11 cellular contexts compared by ENCODE assay signal in the genomic region with DNA sequence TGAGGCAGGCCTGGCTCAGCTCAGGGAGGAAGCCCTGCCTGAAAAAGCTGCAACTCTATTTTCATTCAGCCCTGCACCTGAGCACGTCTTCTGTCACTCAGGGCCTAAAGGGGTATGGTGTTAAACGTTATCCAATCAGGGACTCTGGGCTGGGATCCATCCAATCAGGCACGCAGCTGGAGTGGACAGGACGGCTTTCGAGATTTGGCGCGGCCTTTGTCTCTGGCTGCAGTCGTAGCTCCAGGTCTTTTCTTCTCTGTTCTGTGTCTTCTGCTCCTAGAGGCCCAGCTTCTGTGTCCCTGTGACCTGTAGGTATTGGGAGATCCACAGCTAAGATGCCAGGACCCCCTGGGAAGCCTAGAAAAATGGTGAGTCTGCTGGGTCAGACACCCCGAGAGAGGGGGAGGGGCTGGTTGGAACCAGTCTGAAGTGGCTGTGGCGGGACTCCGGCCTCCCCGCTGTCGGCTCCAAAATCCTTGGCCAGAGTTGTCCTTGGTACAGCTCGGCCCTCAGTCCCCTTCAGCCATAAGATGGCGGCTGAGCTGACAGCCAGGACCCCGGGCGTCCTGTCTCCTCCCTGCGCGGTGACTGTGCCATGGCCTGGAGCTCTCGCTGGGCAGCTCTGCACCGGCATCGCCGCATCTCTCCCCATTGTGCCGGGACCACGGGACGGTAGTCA. TPM values are rescaled to one million over a fixed set of nuclear protein-coding genes. Genes with fewer than 3 reads are reported as not detected.
DNase-seq lines count a peak whose midpoint lies in the region; ATAC-seq and TF ChIP-seq lines count a peak whose summit lies in the region.
"Had no signal": no experiment of that assay in that cellular context is flagged by ENCODE, and none has a peak within 500 bp of the region (broad histone marks: within the 10 kb centered on the region; RNA-seq: fewer than 3 reads in every experiment).

No MANE protein-coding gene starts in this region.

- H3K4me1 ChIP-seq in gastroesophageal sphincter (peaks cover 0 to 19% (median 0%) of the 10 kb centered on the region in 3 donors), rectal smooth muscle tissue (ENCODE audit: control insufficient read depth, insufficient read depth, low read length) (no peaks in the 10 kb centered on the region)

- TF ChIP-seq CTCF in WI38 (IDR thresholded peaks at IDR 0.05; ENCODE audit: low read depth, low read length) = no peak
- TF ChIP-seq CTCF in gastroesophageal sphincter (IDR thresholded peaks at IDR 0.05) = no peak

- ATAC-seq in gastroesophageal sphincter (no peak), GM19035 (IDR thresholded peaks at IDR 0.05; ENCODE audit: unreplicated experiment) (no peak), HG02852 (IDR thresholded peaks at IDR 0.05; ENCODE audit: unreplicated experiment) (no peak)

- H3K36me3 ChIP-seq in gastroesophageal sphincter (no peaks in the 10 kb centered on the region), rectal smooth muscle tissue (ENCODE audit: control insufficient read depth, insufficient read depth, low read length) (no peaks in the 10 kb centered on the region)

- peak overlapping the region; percentile 9; the same call in 1 of the 2 replicates for H3K4me3 ChIP-seq in WI38 (ENCODE audit: low read depth, low read length)
- peak overlapping the region; percentile 36 to 47 for H3K4me3 ChIP-seq in gastroesophageal sphincter
- H3K4me3 ChIP-seq in rectal smooth muscle tissue (ENCODE audit: low read length) = peak overlapping the region; percentile 32
- H3K4me3 ChIP-seq: hepatocyte had no signal

- no peak for TF ChIP-seq EP300 in gastroesophageal sphincter (IDR thresholded peaks at IDR 0.05)

- H3K9ac ChIP-seq in rectal smooth muscle tissue (ENCODE audit: low read length) = no peak overlapping the region

- no peak for TF ChIP-seq POLR2A in gastroesophageal sphincter (IDR thresholded peaks at IDR 0.05)

- no peak overlapping the region for H3K27ac ChIP-seq in gastroesophageal sphincter
- H3K27ac ChIP-seq in rectal smooth muscle tissue (ENCODE audit: low read depth, low read length) = no peak overlapping the region
- H3K27ac ChIP-seq: hepatocyte had no signal

- DNase-seq in DMS53 treated with DMSO at 0.1 percent for 48 hours (lab: John Stamatoyannopoulos, UW; ENCODE audit: unreplicated experiment) = peak; percentile 97
- no peak for DNase-seq in NCI-H748 treated with DMSO at 0.1 percent for 48 hours (lab: John Stamatoyannopoulos, UW)
- DNase-seq in activated gamma-delta T cell treated with Interleukin-2 at 50 U/mL for 16 hours = no peak
- DNase-seq: activated CD4-positive, alpha-beta T cell treated with anti-CD3 and anti-CD28 coated beads, Interleukin-2, amount 10 ng/mL, durations not matched to agents 24 days and 14 days; NCI-H1436 had no signal

- WGBS in gastroesophageal sphincter (ENCODE audit: low coverage in 1 of 2), 2 donors = 11 to 22% methylated on average over 1 to 6 of the region's 26 CpGs

- H3K9me3 ChIP-seq in gastroesophageal sphincter = no peaks in the 10 kb centered on the region

- peaks cover 4% of the 10 kb centered on the region for H3K27me3 ChIP-seq in gastroesophageal sphincter
- H3K27me3 ChIP-seq in rectal smooth muscle tissue (ENCODE audit: control insufficient read depth, insufficient read depth, low read length) = no peaks in the 10 kb centered on the region
- H3K27me3 ChIP-seq: hepatocyte had no signal

RNA-seq across cellular contexts. Expression of a gene that starts 11.7 kb away (rescaled TPM):
- total RNA-seq in gastroesophageal sphincter = 10 to 100 TPM in 1 of 4 donors, 1 to 10 TPM in 3; 6.8 to 18.5 (median 9.7) TPM
- total RNA-seq: hepatocyte had no signal
